Comparison of ENCODE assay signal across 7 cellular contexts in genomic region chr13:52809310-52809769, GRCh38. TPM values are rescaled to one million over a fixed set of nuclear protein-coding genes. Genes with fewer than 3 reads are reported as not detected.
DNase-seq lines count a peak whose midpoint lies in the region; FAIRE-seq and TF ChIP-seq lines count a peak whose summit lies in the region.

No MANE protein-coding gene starts in this region.

- peaks cover 6% of the 10 kb centered on the region for H3K4me1 Mint-ChIP-seq in astrocyte (ENCODE audit: low read depth, unreplicated experiment)

- no peak overlapping the region for H3K9ac ChIP-seq in astrocyte (ENCODE audit: low read length)

- no peak overlapping the region for H3K4me3 Mint-ChIP-seq in astrocyte (ENCODE audit: unreplicated experiment)

- no peaks in the 10 kb centered on the region for H3K27me3 Mint-ChIP-seq in astrocyte (ENCODE audit: low read depth, unreplicated experiment)

- CTCF ChIA-PET in RWPE1 (lab: Yijun Ruan, JAX) = interaction anchor here (0.6 to 1.1 kb wide), 8 partner anchors 16 to 225 kb away, joined by 3 to 6 read pairs (median 4); no protein-coding TSS in a partner anchor

- POLR2A ChIA-PET in RWPE1 (lab: Yijun Ruan, JAX; ENCODE audit: low non-redundant PET) = no interaction called here

- no peaks in the 10 kb centered on the region for H3K36me3 Mint-ChIP-seq in astrocyte (ENCODE audit: low read depth, unreplicated experiment)

- H3K27ac ChIP-seq in RWPE1 (no peak overlapping the region), astrocyte (ENCODE audit: low read depth, low read length) (no peak overlapping the region)

- no peaks in the 10 kb centered on the region for H3K36me3 ChIP-seq in H7 (replicated peaks; ENCODE audit: control insufficient read depth, insufficient read depth, low read length)
- no peaks in the 10 kb centered on the region for H3K36me3 ChIP-seq in astrocyte (ENCODE audit: insufficient read depth, low read length)

- no peak overlapping the region for H2AFZ ChIP-seq in astrocyte (ENCODE audit: low read depth, low read length)

- peak; percentile 82 for DNase-seq in GM10266 (ENCODE audit: extremely low spot score)
- DNase-seq in H7 = peak; percentile 93
- DNase-seq in LoVo (ENCODE audit: low spot score) = peak; percentile 84
- peak; percentile 79 for DNase-seq in RWPE1 (ENCODE audit: low spot score)
- peak; percentile 27 for DNase-seq in astrocyte (ENCODE audit: low read depth)
- DNase-seq in iPS-NIHi7 (ENCODE audit: extremely low spot score) = peak; percentile 96
- peak; percentile 41 to 44 for DNase-seq in stimulated activated CD4-positive, alpha-beta T cell treated with anti-CD3 and anti-CD28 coated beads, Interleukin-2, amount 100 ng/mL, for 48 hours

- H3K27me3 ChIP-seq in H7 (ENCODE audit: control insufficient read depth, insufficient read depth, low read length) = no peaks in the 10 kb centered on the region
- H3K27me3 ChIP-seq in astrocyte (ENCODE audit: insufficient read depth, low read length) = no peaks in the 10 kb centered on the region

- H3K9me3 Mint-ChIP-seq in astrocyte (ENCODE audit: unreplicated experiment) = peaks cover 1% of the 10 kb centered on the region

- no peaks in the 10 kb centered on the region for H3K79me2 ChIP-seq in astrocyte (ENCODE audit: insufficient read depth, low read length)

- no peak overlapping the region for H3K4me3 ChIP-seq in H7 (ENCODE audit: insufficient read depth, low read depth, low read length)
- no peak overlapping the region for H3K4me3 ChIP-seq in astrocyte (ENCODE audit: insufficient read depth, low read depth, low read length)

- no peak overlapping the region for H3K27ac Mint-ChIP-seq in astrocyte (ENCODE audit: unreplicated experiment)

- TF ChIP-seq CTCF in GM10266 (IDR thresholded peaks at IDR 0.05; ENCODE audit: control insufficient read depth, insufficient read depth, low read depth, missing control alignments) (peak; percentile 62), RWPE1 (conservative IDR thresholded peaks at IDR 0.05; ENCODE audit: low read depth) (peak; percentile 38), astrocyte (IDR thresholded peaks at IDR 0.05; ENCODE audit: insufficient read depth, low read depth, low read length) (peak; percentile 33)

- H4K20me1 ChIP-seq in astrocyte (ENCODE audit: insufficient read depth, low read length) = no peaks in the 10 kb centered on the region

- no peak overlapping the region for H3K4me2 ChIP-seq in astrocyte (ENCODE audit: low read length)

- no peak for FAIRE-seq in astrocyte (lab: Jason Lieb, UNC)

- no peaks in the 10 kb centered on the region for H3K9me3 ChIP-seq in astrocyte (ENCODE audit: insufficient read depth, low read depth, low read length)

- peaks cover 4% of the 10 kb centered on the region for H3K4me1 ChIP-seq in astrocyte (ENCODE audit: insufficient read depth, low read length)

RNA-seq across cellular contexts. Expression of gene PCDH8, which starts 39.1 kb away (rescaled TPM):
- 0.83 and 1.6 TPM in 2 replicates for total RNA-seq in H7 (2014; rRNA removed; shearing (Covaris generic))
- 0.34 and 1.9 TPM in 2 replicates for total RNA-seq in astrocyte

Comparison
In these comparisons a context has a peak if more than half of its experiments do, and no peak if none do; other contexts are left out.
1. DNase-seq: peak in every context shown above with its lines; median percentile 96 in iPS-NIHi7; 93 in H7; 84 in LoVo; 82 in GM10266; 79 in RWPE1; 42 in stimulated activated CD4-positive, alpha-beta T cell treated with anti-CD3 and anti-CD28 coated beads, Interleukin-2, amount 100 ng/mL, for 48 hours; 27 in astrocyte.